In genomic region chrX:10175317-10175871, GRCh38 we compare ENCODE assay signal across 17 cellular contexts. TPM values are rescaled to one million over a fixed set of nuclear protein-coding genes. Genes with fewer than 3 reads are reported as not detected.
DNase-seq lines count a peak whose midpoint lies in the region; ATAC-seq, FAIRE-seq and TF ChIP-seq lines count a peak whose summit lies in the region.
"Had no signal": no experiment of that assay in that cellular context is flagged by ENCODE, and none has a peak within 500 bp of the region (broad histone marks: within the 10 kb centered on the region; RNA-seq: fewer than 3 reads in every experiment).

No MANE protein-coding gene starts in this region.

- peak overlapping the region; percentile 75 for H3K27ac ChIP-seq in vagina
- H3K27ac ChIP-seq: neural progenitor cell had no signal

- H3K9me3 Mint-ChIP-seq in chondrocyte (ENCODE audit: low read depth) (no peaks in the 10 kb centered on the region), mesothelial cell of epicardium (peaks cover 22% of the 10 kb centered on the region)

- TF ChIP-seq CTCF in chondrocyte (IDR thresholded peaks at IDR 0.05) (no peak), mesothelial cell of epicardium (IDR thresholded peaks at IDR 0.05; ENCODE audit: unreplicated experiment) (no peak), vagina (IDR thresholded peaks at IDR 0.05) (no peak)

- H3K4me1 Mint-ChIP-seq in chondrocyte (ENCODE audit: low read depth): peaks cover 39% of the 10 kb centered on the region
- peaks cover 32% of the 10 kb centered on the region for H3K4me1 Mint-ChIP-seq in mesothelial cell of epicardium

- peak overlapping the region; percentile 82 for H3K27ac Mint-ChIP-seq in chondrocyte (ENCODE audit: unreplicated experiment)
- H3K27ac Mint-ChIP-seq in mesothelial cell of epicardium: peak overlapping the region; percentile 82
- H3K27ac Mint-ChIP-seq: neural progenitor cell had no signal

- H3K27me3 ChIP-seq in vagina: no peaks in the 10 kb centered on the region
- H3K27me3 ChIP-seq: neural progenitor cell had no signal

- FAIRE-seq in RCC 7860 (lab: Jason Lieb, UNC): no peak

- no peak for TF ChIP-seq POLR2A in vagina (IDR thresholded peaks at IDR 0.05)

- H3K9me3 ChIP-seq in vagina: no peaks in the 10 kb centered on the region
- H3K9me3 ChIP-seq: A549, thoracic aorta had no signal

- peaks cover 18% of the 10 kb centered on the region for H3K4me1 ChIP-seq in vagina
- H3K4me1 ChIP-seq: neural progenitor cell had no signal

- H3K36me3 Mint-ChIP-seq in chondrocyte (ENCODE audit: low read depth): no peaks in the 10 kb centered on the region
- H3K36me3 Mint-ChIP-seq in mesothelial cell of epicardium: no peaks in the 10 kb centered on the region

- peak; percentile 5 for DNase-seq in SIG-M5 treated with dmso at 0.1 percent for 504 hours (lab: John Stamatoyannopoulos, UW; ENCODE audit: unreplicated experiment)
- no peak for DNase-seq in SIG-M5 (lab: John Stamatoyannopoulos, UW)
- DNase-seq in chondrocyte (ENCODE audit: low spot score): no peak
- DNase-seq in mesothelial cell of epicardium (ENCODE audit: low spot score in 2 of 2, unreplicated experiment in 2 of 2): no peak
- no peak for DNase-seq in vagina (ENCODE audit: extremely low spot score in 2 of 2)
- no peak for DNase-seq in RCC 7860 (ENCODE audit: low spot score)
- no peak for DNase-seq in NCI-H1417 treated with DMSO at 0.1 percent for 48 hours (lab: John Stamatoyannopoulos, UW)
- DNase-seq: activated CD4-positive, alpha-beta T cell treated with anti-CD3 and anti-CD28 coated beads for 4 hours; activated gamma-delta T cell; effector CD8-positive, alpha-beta T cell; KG1; NCI-H510A treated with DMSO at 0.1 percent for 48 hours; stimulated activated CD4-positive, alpha-beta T cell treated with anti-CD3 and anti-CD28 coated beads, Interleukin-4, amount 100 ng/mL, for 24 hours had no signal

- ATAC-seq in GM19351 (IDR thresholded peaks at IDR 0.05; ENCODE audit: unreplicated experiment): no peak
- ATAC-seq: A549 had no signal

- H3K27me3 Mint-ChIP-seq in chondrocyte (ENCODE audit: low read depth) (no peaks in the 10 kb centered on the region), mesothelial cell of epicardium (ENCODE audit: low read depth) (no peaks in the 10 kb centered on the region)

- no peaks in the 10 kb centered on the region for H3K36me3 ChIP-seq in vagina
- H3K36me3 ChIP-seq: neural progenitor cell, thoracic aorta had no signal

- H3K4me3 ChIP-seq in vagina: no peak overlapping the region
- H3K4me3 ChIP-seq: A549, neural progenitor cell, thoracic aorta had no signal

- H3K4me3 Mint-ChIP-seq in chondrocyte (ENCODE audit: unreplicated experiment): no peak overlapping the region
- no peak overlapping the region for H3K4me3 Mint-ChIP-seq in mesothelial cell of epicardium
- H3K4me3 Mint-ChIP-seq: neural progenitor cell had no signal

- intact Hi-C loops in vagina (cut with DNase I): no loop called here

RNA-seq across cellular contexts. Expression of gene CLCN4, which starts 18.6 kb away (rescaled TPM):
- total RNA-seq in chondrocyte (2.2 to 4.2 TPM (median 4.2 TPM) in 3 replicates), mesothelial cell of epicardium (5.7 to 8.6 TPM (median 7.0 TPM) in 3 replicates), vagina (1.2 TPM)
